In the genomic region with DNA sequence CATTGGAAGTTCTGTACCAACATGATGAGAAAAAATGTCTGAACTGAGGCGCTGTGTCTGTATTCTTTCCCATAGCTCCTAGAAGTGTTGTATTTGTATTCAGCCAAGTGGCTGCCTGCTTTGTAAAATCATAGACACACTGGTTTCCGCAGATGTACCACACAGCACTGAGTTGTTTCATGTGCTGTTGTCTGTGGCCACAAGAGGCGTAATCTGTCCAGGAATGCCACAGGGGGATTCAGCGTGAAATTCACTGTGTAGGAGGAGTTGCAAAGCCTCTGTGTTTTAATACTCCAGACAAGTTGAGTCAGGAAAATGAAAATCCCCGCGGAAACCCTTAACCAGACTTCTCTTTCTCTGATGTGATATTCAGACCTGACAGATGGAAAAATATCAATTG, we compare ENCODE assay signal across 9 cellular contexts.
DNase-seq lines count a peak whose midpoint lies in the region; ATAC-seq and TF ChIP-seq lines count a peak whose summit lies in the region.
"Had no signal": no experiment of that assay in that cellular context is flagged by ENCODE, and none has a peak within 500 bp of the region (broad histone marks: within the 10 kb centered on the region; RNA-seq: fewer than 3 reads in every experiment).

No MANE protein-coding gene starts in this region.

- BruUV-seq in OCI-LY7 (replicated peaks; lab: Mats Ljungman, UMichigan), result no TSS peak

- no peak overlapping the region for H3K27ac ChIP-seq in OCI-LY7 (ENCODE audit: low read depth, low read length, poor library complexity, severe bottlenecking)

- CTCF ChIA-PET in OCI-LY7 (lab: Charles Lee; ENCODE audit: unreplicated experiment), result no interaction called here

- no peak overlapping the region for H3K4me2 ChIP-seq in OCI-LY7 (ENCODE audit: low read length)

- peaks cover 2 to 4% of the 10 kb centered on the region in 2 donors for H3K9me3 Mint-ChIP-seq in activated T-cell treated with anti-CD3 and anti-CD28 coated beads, Interleukin-2, amount 50 U/mL, for 72 hours
- no peaks in the 10 kb centered on the region for H3K9me3 Mint-ChIP-seq in stimulated activated memory B cell treated with anti-CD40 and anti-IgM and Interleukin-4, amounts not matched to agents 10 μg/mL and 1 μg/mL and 100 μg/mL, for 72 hours

- H3K4me3 Mint-ChIP-seq in activated T-cell treated with anti-CD3 and anti-CD28 coated beads, Interleukin-2, amount 50 U/mL, for 72 hours, result no peak overlapping the region
- no peak overlapping the region for H3K4me3 Mint-ChIP-seq in stimulated activated memory B cell treated with anti-CD40 and anti-IgM and Interleukin-4, amounts not matched to agents 10 μg/mL and 1 μg/mL and 100 μg/mL, for 72 hours

- H3K4me1 Mint-ChIP-seq in activated T-cell treated with anti-CD3 and anti-CD28 coated beads, Interleukin-2, amount 50 U/mL, for 72 hours (ENCODE audit: low read depth), result no peaks in the 10 kb centered on the region
- H3K4me1 Mint-ChIP-seq in stimulated activated memory B cell treated with anti-CD40 and anti-IgM and Interleukin-4, amounts not matched to agents 10 μg/mL and 1 μg/mL and 100 μg/mL, for 72 hours, result no peaks in the 10 kb centered on the region

- H3K4me1 ChIP-seq in OCI-LY7 (ENCODE audit: insufficient read depth, low read length, poor library complexity, severe bottlenecking) (no peaks in the 10 kb centered on the region), endocrine pancreas (ENCODE audit: control insufficient read depth, insufficient read depth, low read length) (peaks cover 9% of the 10 kb centered on the region)

- intact Hi-C loops in OCI-LY7 (cut with micrococcal nuclease; ENCODE audit: unreplicated experiment), result no loop called here

- no peak overlapping the region for H2AFZ ChIP-seq in OCI-LY7 (ENCODE audit: low read length)

- POLR2A ChIA-PET in OCI-LY7 (lab: Charles Lee), result interaction anchor here (0.7 kb wide), 1 partner anchor 267 kb away, joined by 3 read pairs; no protein-coding TSS in a partner anchor

- no peaks in the 10 kb centered on the region for H3K36me3 ChIP-seq in OCI-LY7 (ENCODE audit: insufficient read depth, low read length)
- no peaks in the 10 kb centered on the region for H3K36me3 ChIP-seq in endocrine pancreas (ENCODE audit: control insufficient read depth, insufficient read depth, low read length)

- no peaks in the 10 kb centered on the region for H3K79me2 ChIP-seq in OCI-LY7 (ENCODE audit: insufficient read depth, low read depth, low read length)

- no peak for ATAC-seq in activated T-cell treated with anti-CD3 and anti-CD28 coated beads, Interleukin-2, amount 50 U/mL, for 72 hours (replicated peaks in 1 of 2)
- ATAC-seq in stimulated activated memory B cell treated with anti-CD40 and anti-IgM and Interleukin-4, amounts not matched to agents 10 μg/mL and 1 μg/mL and 100 μg/mL, for 72 hours, result no peak
- ATAC-seq in GM18519 (IDR thresholded peaks at IDR 0.05; ENCODE audit: low FRiP score, unreplicated experiment), result no peak

- DNase-seq in DMS53 treated with DMSO at 0.1 percent for 48 hours (lab: John Stamatoyannopoulos, UW; ENCODE audit: unreplicated experiment) (peak; percentile 69), OCI-LY7 (ENCODE audit: low spot score) (no peak), myocyte (ENCODE audit: low read depth) (peak; percentile 36), NCI-H1694 treated with DMSO at 0.1 percent for 48 hours (lab: John Stamatoyannopoulos, UW) (no peak)
- DNase-seq in activated T-cell treated with anti-CD3 and anti-CD28 coated beads, Interleukin-2, amount 50 U/mL, for 72 hours, result no peak
- DNase-seq: effector CD4-positive, alpha-beta T cell had no signal

- no peaks in the 10 kb centered on the region for H3K27me3 Mint-ChIP-seq in activated T-cell treated with anti-CD3 and anti-CD28 coated beads, Interleukin-2, amount 50 U/mL, for 72 hours (ENCODE audit: low read depth)
- no peaks in the 10 kb centered on the region for H3K27me3 Mint-ChIP-seq in stimulated activated memory B cell treated with anti-CD40 and anti-IgM and Interleukin-4, amounts not matched to agents 10 μg/mL and 1 μg/mL and 100 μg/mL, for 72 hours

- no peaks in the 10 kb centered on the region for H3K9me2 ChIP-seq in OCI-LY7 (ENCODE audit: insufficient read depth, low read length)

- no peaks in the 10 kb centered on the region for H3K27me3 ChIP-seq in endocrine pancreas (ENCODE audit: control insufficient read depth, insufficient read depth, low read length)

- H3K36me3 Mint-ChIP-seq in activated T-cell treated with anti-CD3 and anti-CD28 coated beads, Interleukin-2, amount 50 U/mL, for 72 hours (ENCODE audit: insufficient read depth in 2 of 2), result no peaks in the 10 kb centered on the region
- no peaks in the 10 kb centered on the region for H3K36me3 Mint-ChIP-seq in stimulated activated memory B cell treated with anti-CD40 and anti-IgM and Interleukin-4, amounts not matched to agents 10 μg/mL and 1 μg/mL and 100 μg/mL, for 72 hours

- H3K4me3 ChIP-seq in OCI-LY7 (ENCODE audit: low read depth, low read length, poor library complexity, severe bottlenecking) (no peak overlapping the region), endocrine pancreas (ENCODE audit: control insufficient read depth, insufficient read depth, low read length) (peak overlapping the region; percentile 2)

- H3K9ac ChIP-seq in endocrine pancreas (ENCODE audit: control insufficient read depth, insufficient read depth, low read length), result no peak overlapping the region

- H4K20me1 ChIP-seq in OCI-LY7 (ENCODE audit: insufficient read depth, low read length), result no peaks in the 10 kb centered on the region

- peak; percentile 21; the same call in 1 of the 2 replicates for TF ChIP-seq CTCF in OCI-LY7 (conservative IDR thresholded peaks at IDR 0.05; ENCODE audit: low read length)

- H3K9me3 ChIP-seq in OCI-LY7 (ENCODE audit: low read length) (no peaks in the 10 kb centered on the region), endocrine pancreas (ENCODE audit: control insufficient read depth, low read length) (no peaks in the 10 kb centered on the region)

- H3K27ac Mint-ChIP-seq in activated T-cell treated with anti-CD3 and anti-CD28 coated beads, Interleukin-2, amount 50 U/mL, for 72 hours, result no peak overlapping the region
- no peak overlapping the region for H3K27ac Mint-ChIP-seq in stimulated activated memory B cell treated with anti-CD40 and anti-IgM and Interleukin-4, amounts not matched to agents 10 μg/mL and 1 μg/mL and 100 μg/mL, for 72 hours

Comparison
In these comparisons a context has a peak if more than half of its experiments do, and no peak if none do; other contexts are left out.
1. DNase-seq: peak in DMS53 treated with DMSO at 0.1 percent for 48 hours (single experiment) and myocyte (single experiment); none in OCI-LY7 (single experiment), activated T-cell treated with anti-CD3 and anti-CD28 coated beads, Interleukin-2, amount 50 U/mL, for 72 hours (0 of 2) and NCI-H1694 treated with DMSO at 0.1 percent for 48 hours (single experiment).